Comparison of ENCODE assay signal across 21 cellular contexts in the genomic region with DNA sequence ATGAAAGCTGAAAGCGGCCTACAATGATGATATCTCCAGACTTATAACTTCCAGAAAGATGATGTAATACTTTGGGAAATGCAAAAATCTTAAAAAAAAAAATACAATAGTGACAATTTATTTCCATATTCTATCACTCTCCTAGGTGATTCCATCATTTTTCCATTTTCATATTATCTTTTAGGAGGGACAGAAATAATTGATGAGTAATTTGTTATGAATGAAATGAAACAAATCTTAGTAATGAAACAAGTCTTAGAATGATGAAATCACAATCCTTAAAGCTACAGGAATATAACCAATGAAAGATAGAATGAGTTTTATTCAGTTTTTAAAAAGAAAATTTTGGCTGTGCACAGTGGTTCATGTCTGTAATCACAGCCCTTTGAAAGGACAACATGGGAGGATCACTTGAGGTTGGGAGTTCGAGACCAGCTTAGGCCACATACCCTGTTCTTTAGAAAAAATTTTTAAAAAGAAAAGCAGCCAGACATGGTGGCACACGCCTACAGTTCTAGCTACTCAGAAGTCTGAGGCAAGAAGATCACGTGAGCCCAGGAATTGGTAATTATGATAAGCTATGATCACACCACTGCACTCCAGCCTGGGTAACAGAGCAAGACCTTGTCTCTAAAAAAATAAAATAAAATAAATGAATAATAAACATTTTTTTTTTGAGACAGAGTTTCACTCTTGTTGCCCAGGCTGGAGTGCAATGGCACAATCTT. TPM values are rescaled to one million over a fixed set of nuclear protein-coding genes. Genes with fewer than 3 reads are reported as not detected.
DNase-seq lines count a peak whose midpoint lies in the region; ATAC-seq and TF ChIP-seq lines count a peak whose summit lies in the region.
"Had no signal": no experiment of that assay in that cellular context is flagged by ENCODE, and none has a peak within 500 bp of the region (broad histone marks: within the 10 kb centered on the region; RNA-seq: fewer than 3 reads in every experiment).

No MANE protein-coding gene starts in this region.

- peaks cover 4% of the 10 kb centered on the region for H3K9me3 Mint-ChIP-seq in activated naive CD4-positive, alpha-beta T cell treated with anti-CD3 and anti-CD28 coated beads, Interleukin-2, amount 50 U/mL, for 24 hours
- peaks cover 0 to 4% of the 10 kb centered on the region in 2 donors for H3K9me3 Mint-ChIP-seq in activated naive CD4-positive, alpha-beta T cell treated with anti-CD3 and anti-CD28 coated beads, Interleukin-2, amount 50 U/mL, for 72 hours
- peaks cover 6% of the 10 kb centered on the region for H3K9me3 Mint-ChIP-seq in activated naive CD8-positive, alpha-beta T cell treated with anti-CD3 and anti-CD28 coated beads, Interleukin-2, amount 50 U/mL, for 24 hours

- peaks cover 83% of the 10 kb centered on the region for H3K79me2 ChIP-seq in smooth muscle cell (ENCODE audit: low read depth)

- H3K27ac ChIP-seq in smooth muscle cell (ENCODE audit: low read depth): peak overlapping the region; percentile 20
- H3K27ac ChIP-seq: esophagus muscularis mucosa, transverse colon had no signal

- no peak overlapping the region for H3K4me3 ChIP-seq in fibroblast of mammary gland (ENCODE audit: control insufficient read depth, low read depth, low read length)
- no peak overlapping the region for H3K4me3 ChIP-seq in smooth muscle cell
- H3K4me3 ChIP-seq: esophagus muscularis mucosa, transverse colon had no signal

- peaks cover 35% of the 10 kb centered on the region for H4K20me1 ChIP-seq in smooth muscle cell (ENCODE audit: low read depth)

- H3K27me3 Mint-ChIP-seq in activated naive CD4-positive, alpha-beta T cell treated with anti-CD3 and anti-CD28 coated beads, Interleukin-2, amount 50 U/mL, for 24 hours: no peaks in the 10 kb centered on the region
- H3K27me3 Mint-ChIP-seq in activated naive CD8-positive, alpha-beta T cell treated with anti-CD3 and anti-CD28 coated beads, Interleukin-2, amount 50 U/mL, for 24 hours: no peaks in the 10 kb centered on the region
- H3K27me3 Mint-ChIP-seq: IgD-negative memory B cell had no signal

- H3K27me3 ChIP-seq in smooth muscle cell (ENCODE audit: low read depth): no peaks in the 10 kb centered on the region
- H3K27me3 ChIP-seq: esophagus muscularis mucosa, transverse colon had no signal

- H3K9ac ChIP-seq in smooth muscle cell (ENCODE audit: low read depth): no peak overlapping the region

- ATAC-seq in activated naive CD4-positive, alpha-beta T cell treated with anti-CD3 and anti-CD28 coated beads, Interleukin-2, amount 50 U/mL, for 72 hours: no peak
- no peak for ATAC-seq in activated naive CD8-positive, alpha-beta T cell treated with anti-CD3 and anti-CD28 coated beads, Interleukin-2, amount 50 U/mL, for 24 hours
- ATAC-seq in GM19455 (IDR thresholded peaks at IDR 0.05; ENCODE audit: unreplicated experiment): no peak
- no peak for ATAC-seq in GM18498 (IDR thresholded peaks at IDR 0.05; ENCODE audit: unreplicated experiment)
- ATAC-seq: CD8-positive, alpha-beta T cell; PC-3 had no signal

- no peak overlapping the region for H3K4me3 Mint-ChIP-seq in activated naive CD4-positive, alpha-beta T cell treated with anti-CD3 and anti-CD28 coated beads, Interleukin-2, amount 50 U/mL, for 24 hours
- no peak overlapping the region for H3K4me3 Mint-ChIP-seq in activated naive CD8-positive, alpha-beta T cell treated with anti-CD3 and anti-CD28 coated beads, Interleukin-2, amount 50 U/mL, for 24 hours
- H3K4me3 Mint-ChIP-seq: CD8-positive, alpha-beta T cell; IgD-negative memory B cell; neural crest cell had no signal

- H3K36me3 ChIP-seq in smooth muscle cell (ENCODE audit: low read depth): no peaks in the 10 kb centered on the region
- H3K36me3 ChIP-seq: esophagus muscularis mucosa, transverse colon had no signal

- no peak for DNase-seq in activated naive CD4-positive, alpha-beta T cell treated with anti-CD3 and anti-CD28 coated beads, Interleukin-2, amount 50 U/mL, for 72 hours (ENCODE audit: low spot score in 2 of 2)
- no peak for DNase-seq in activated naive CD8-positive, alpha-beta T cell treated with anti-CD3 and anti-CD28 coated beads, Interleukin-2, amount 50 U/mL, for 24 hours
- peak; percentile 36 for DNase-seq in fibroblast of mammary gland (ENCODE audit: low read depth)
- DNase-seq in smooth muscle cell (lab: John Stamatoyannopoulos, UW; ENCODE audit: unreplicated experiment): no peak
- no peak for DNase-seq in SIG-M5 treated with dmso at 0.1 percent for 504 hours (lab: John Stamatoyannopoulos, UW; ENCODE audit: unreplicated experiment)
- DNase-seq: activated CD4-positive, alpha-beta T cell treated with anti-CD3 and anti-CD28 coated beads for 48 hours; activated CD8-positive, alpha-beta memory T cell treated with anti-CD3 and anti-CD28 coated beads, Interleukin-2, amount 50 U/mL, for 4 hours; activated effector memory CD4-positive, alpha-beta T cell treated with anti-CD3 and anti-CD28 coated beads, Interleukin-2, amount 50 U/mL, for 16 hours; CD8-positive, alpha-beta T cell; kidney glomerular epithelial cell; NCI-H2029 treated with DMSO at 0.1 percent for 48 hours; PC-3; stimulated activated CD4-positive, alpha-beta T cell treated with anti-CD3 and anti-CD28 coated beads, Interleukin-15, amount 100 ng/mL, for 24 hours; stimulated activated naive CD4-positive, alpha-beta T cell; transverse colon had no signal

- H3K4me2 ChIP-seq in smooth muscle cell: no peak overlapping the region

- no peaks in the 10 kb centered on the region for H3F3A ChIP-seq in smooth muscle cell (ENCODE audit: low read depth)

- TF ChIP-seq CTCF in fibroblast of mammary gland (conservative IDR thresholded peaks at IDR 0.05; ENCODE audit: control insufficient read depth, insufficient read depth, low read depth, low read length): no peak
- no peak for TF ChIP-seq CTCF in smooth muscle cell (IDR thresholded peaks at IDR 0.05; ENCODE audit: borderline replicate concordance, insufficient read depth, poor library complexity, severe bottlenecking)

- peaks cover 15% of the 10 kb centered on the region for H3K4me1 Mint-ChIP-seq in activated naive CD4-positive, alpha-beta T cell treated with anti-CD3 and anti-CD28 coated beads, Interleukin-2, amount 50 U/mL, for 24 hours
- peaks cover 13% of the 10 kb centered on the region for H3K4me1 Mint-ChIP-seq in activated naive CD8-positive, alpha-beta T cell treated with anti-CD3 and anti-CD28 coated beads, Interleukin-2, amount 50 U/mL, for 24 hours

- H3K27ac Mint-ChIP-seq in activated naive CD4-positive, alpha-beta T cell treated with anti-CD3 and anti-CD28 coated beads, Interleukin-2, amount 50 U/mL, for 24 hours: peak overlapping the region; percentile 55
- no peak overlapping the region for H3K27ac Mint-ChIP-seq in activated naive CD4-positive, alpha-beta T cell treated with anti-CD3 and anti-CD28 coated beads, Interleukin-2, amount 50 U/mL, for 72 hours
- peak overlapping the region; percentile 18 for H3K27ac Mint-ChIP-seq in activated naive CD8-positive, alpha-beta T cell treated with anti-CD3 and anti-CD28 coated beads, Interleukin-2, amount 50 U/mL, for 24 hours
- H3K27ac Mint-ChIP-seq: CD8-positive, alpha-beta T cell; IgD-negative memory B cell had no signal

- peaks cover 12% of the 10 kb centered on the region for H3K36me3 Mint-ChIP-seq in activated naive CD4-positive, alpha-beta T cell treated with anti-CD3 and anti-CD28 coated beads, Interleukin-2, amount 50 U/mL, for 24 hours
- peaks cover 6 to 17% of the 10 kb centered on the region in 2 donors for H3K36me3 Mint-ChIP-seq in activated naive CD4-positive, alpha-beta T cell treated with anti-CD3 and anti-CD28 coated beads, Interleukin-2, amount 50 U/mL, for 72 hours
- H3K36me3 Mint-ChIP-seq in activated naive CD8-positive, alpha-beta T cell treated with anti-CD3 and anti-CD28 coated beads, Interleukin-2, amount 50 U/mL, for 24 hours (ENCODE audit: low read depth): peaks cover 13% of the 10 kb centered on the region

- H3K9me3 ChIP-seq in smooth muscle cell (replicated peaks; ENCODE audit: low read depth): no peaks in the 10 kb centered on the region
- H3K9me3 ChIP-seq: esophagus muscularis mucosa, transverse colon had no signal

- 83% methylated on average over 4 of the region's 4 CpGs for WGBS in smooth muscle cell (ENCODE audit: low lambda C conversion rate)

- no peak overlapping the region for H2AFZ ChIP-seq in smooth muscle cell (ENCODE audit: low read depth)

- H3K4me1 ChIP-seq in smooth muscle cell (ENCODE audit: low read depth): peaks cover 4% of the 10 kb centered on the region
- H3K4me1 ChIP-seq: transverse colon had no signal

RNA-seq across cellular contexts. Expression of gene CLOCK, which starts 21.7 kb away (rescaled TPM):
- total RNA-seq in activated naive CD4-positive, alpha-beta T cell treated with anti-CD3 and anti-CD28 coated beads, Interleukin-2, amount 50 U/mL, for 72 hours: 10 to 100 TPM in 1 of 2 donors, 1 to 10 TPM in 1; 8.4 to 13.6 TPM
- total RNA-seq in smooth muscle cell: 32.3 and 39.5 TPM in 2 replicates
- polyA plus RNA-seq in smooth muscle cell: 5.9 and 6.9 TPM in 2 replicates

Comparison
In these comparisons a context has a peak if more than half of its experiments do, and no peak if none do; other contexts are left out.
1. H3K27ac Mint-ChIP-seq: peak in activated naive CD4-positive, alpha-beta T cell treated with anti-CD3 and anti-CD28 coated beads, Interleukin-2, amount 50 U/mL, for 24 hours (single experiment) and activated naive CD8-positive, alpha-beta T cell treated with anti-CD3 and anti-CD28 coated beads, Interleukin-2, amount 50 U/mL, for 24 hours (single experiment); none in activated naive CD4-positive, alpha-beta T cell treated with anti-CD3 and anti-CD28 coated beads, Interleukin-2, amount 50 U/mL, for 72 hours (0 of 2).